27 cellular contexts compared by ENCODE assay signal in genomic region chr17:50769884-50770283, GRCh38. TPM values are rescaled to one million over a fixed set of nuclear protein-coding genes. Genes with fewer than 3 reads are reported as not detected.
DNase-seq lines count a peak whose midpoint lies in the region; ATAC-seq and TF ChIP-seq lines count a peak whose summit lies in the region.
"Had no signal": no experiment of that assay in that cellular context is flagged by ENCODE, and none has a peak within 500 bp of the region (broad histone marks: within the 10 kb centered on the region; RNA-seq: fewer than 3 reads in every experiment).

No MANE protein-coding gene starts in this region.

- H3K4me2 ChIP-seq in neuronal stem cell (ENCODE audit: insufficient read depth, low read length, poor library complexity, severe bottlenecking) = no peak overlapping the region
- H3K4me2 ChIP-seq: BLaER1, KMS-11 had no signal

- no peaks in the 10 kb centered on the region for H3K27me3 Mint-ChIP-seq in type B pancreatic cell
- H3K27me3 Mint-ChIP-seq: IgD-negative memory B cell had no signal

- H3K27me3 ChIP-seq in right atrium auricular region = no peaks in the 10 kb centered on the region
- H3K27me3 ChIP-seq in esophagus muscularis mucosa = no peaks in the 10 kb centered on the region
- peaks cover 0 to 6% (median 0%) of the 10 kb centered on the region in 3 experiments for H3K27me3 ChIP-seq in neuronal stem cell (ENCODE audit: control insufficient read depth in 3 of 3, insufficient read depth in 3 of 3, low read depth in 1 of 3, low read length in 3 of 3)
- H3K27me3 ChIP-seq: BLaER1 had no signal

- no peak overlapping the region for H2AK5ac ChIP-seq in neuronal stem cell (ENCODE audit: low read depth, low read length)

- no peak overlapping the region for H3K4me3 ChIP-seq in right atrium auricular region
- H3K4me3 ChIP-seq in esophagus muscularis mucosa = no peak overlapping the region
- no peak overlapping the region for H3K4me3 ChIP-seq in neuronal stem cell (ENCODE audit: low read length in 2 of 2)
- H3K4me3 ChIP-seq: BLaER1 had no signal

- TF ChIP-seq EP300 in esophagus muscularis mucosa (IDR thresholded peaks at IDR 0.05) = no peak

- no peaks in the 10 kb centered on the region for H3K36me3 ChIP-seq in right atrium auricular region
- no peaks in the 10 kb centered on the region for H3K36me3 ChIP-seq in esophagus muscularis mucosa
- no peaks in the 10 kb centered on the region for H3K36me3 ChIP-seq in neuronal stem cell (replicated peaks in 1 of 2; ENCODE audit: control insufficient read depth in 2 of 2, insufficient read depth in 2 of 2, low read length in 2 of 2)
- H3K36me3 ChIP-seq: BLaER1 had no signal

- peak; percentile 48 for DNase-seq in right atrium auricular region (ENCODE audit: low spot score)
- DNase-seq in left cardiac atrium = no peak
- DNase-seq in esophagus muscularis mucosa (ENCODE audit: extremely low spot score) = peak; percentile 80
- DNase-seq in neuronal stem cell (ENCODE audit: low spot score) = no peak
- DNase-seq in type B pancreatic cell (ENCODE audit: extremely low spot score, unreplicated experiment) = peak; percentile 37
- DNase-seq in GM13977 (ENCODE audit: low spot score) = no peak
- DNase-seq in erythroblast (lab: John Stamatoyannopoulos, UW) = no peak
- no peak for DNase-seq in activated gamma-delta T cell (lab: John Stamatoyannopoulos, UW)
- DNase-seq: CD4-positive, CD25-positive, alpha-beta regulatory T cell; DMS79; GF-D8; NCI-H1048; NCI-H1417; NCI-H1694 treated with DMSO at 0.1 percent for 48 hours; NCI-H2081; NCI-H2227 treated with DMSO at 0.1 percent for 48 hours; NCI-H510A; NCI-H69; SHP77 had no signal

- H3K9ac ChIP-seq in neuronal stem cell (ENCODE audit: low read depth, low read length, poor library complexity) = no peak overlapping the region
- H3K9ac ChIP-seq: BLaER1, KMS-11 had no signal

- H2BK12ac ChIP-seq in neuronal stem cell (ENCODE audit: low read length) = no peak overlapping the region

- H4K91ac ChIP-seq in neuronal stem cell (ENCODE audit: low read depth, low read length, poor library complexity) = no peak overlapping the region

- no peak overlapping the region for H3K14ac ChIP-seq in neuronal stem cell (ENCODE audit: low read length)

- H3K4ac ChIP-seq in neuronal stem cell (ENCODE audit: low read length) = no peak overlapping the region

- H3K18ac ChIP-seq in neuronal stem cell (ENCODE audit: low read length) = no peak overlapping the region

- in situ Hi-C loops in GM13977 (cut with MboI; ENCODE audit: low pct_unique_long_range_greater_than_20kb, low sequenced_read_pairs, unreplicated experiment) = no loop called here

- H2BK120ac ChIP-seq in neuronal stem cell (ENCODE audit: low read depth, low read length) = no peak overlapping the region

- no peaks in the 10 kb centered on the region for H3K9me3 Mint-ChIP-seq in type B pancreatic cell
- H3K9me3 Mint-ChIP-seq: IgD-negative memory B cell had no signal

- intact Hi-C loops in left cardiac atrium (cut with DNase I) (no loop called here), esophagus muscularis mucosa (cut with DNase I) (no loop called here)

- no peak overlapping the region for H3K4me3 Mint-ChIP-seq in type B pancreatic cell
- H3K4me3 Mint-ChIP-seq: CD4-positive, CD25-positive, alpha-beta regulatory T cell; IgD-negative memory B cell had no signal

- no peak overlapping the region for H2BK5ac ChIP-seq in neuronal stem cell (ENCODE audit: low read length)

- no peaks in the 10 kb centered on the region for H3K79me1 ChIP-seq in neuronal stem cell (ENCODE audit: low read depth, low read length)

- no peak for ATAC-seq in left cardiac atrium

- no peak overlapping the region for H2BK15ac ChIP-seq in neuronal stem cell (ENCODE audit: low read length)

- H4K8ac ChIP-seq in neuronal stem cell (ENCODE audit: low read depth, low read length) = no peak overlapping the region

- no peak overlapping the region for H2AFZ ChIP-seq in neuronal stem cell (ENCODE audit: low read length)

- H3K4me1 Mint-ChIP-seq in type B pancreatic cell (ENCODE audit: unreplicated experiment) = peaks cover 12% of the 10 kb centered on the region

- H3K27ac ChIP-seq in right atrium auricular region (no peak overlapping the region), esophagus muscularis mucosa (replicated peaks in 1 of 4) (no peak overlapping the region), neuronal stem cell (replicated peaks; ENCODE audit: low read length) (no peak overlapping the region)
- H3K27ac ChIP-seq: BLaER1, HL-60, KMS-11, RWPE1 had no signal

- TF ChIP-seq POLR2A in esophagus muscularis mucosa (IDR thresholded peaks at IDR 0.05; ENCODE audit: low read depth) (no peak), erythroblast (IDR thresholded peaks at IDR 0.05; ENCODE audit: low read length) (no peak)

- 91% methylated on average over 8 of the region's 8 CpGs for WGBS in esophagus muscularis mucosa
- WGBS in neuronal stem cell (ENCODE audit: extremely low coverage in 2 of 2, insufficient read length in 2 of 2, insufficient replicate concordance in 1 of 2), 2 donors = no CpG with 5 or more reads among the region's 8 CpGs

- H3K4me1 ChIP-seq in right atrium auricular region (no peaks in the 10 kb centered on the region), esophagus muscularis mucosa (peaks cover 7 to 14% (median 12%) of the 10 kb centered on the region in 4 donors), neuronal stem cell (ENCODE audit: control insufficient read depth in 2 of 2, insufficient read depth in 1 of 2, low read depth in 1 of 2, low read length in 2 of 2) (peaks cover 3 to 23% of the 10 kb centered on the region in 2 donors)

- TF ChIP-seq CTCF in right atrium auricular region (IDR thresholded peaks at IDR 0.05) (no peak), esophagus muscularis mucosa (IDR thresholded peaks at IDR 0.05) (no peak), type B pancreatic cell (conservative IDR thresholded peaks at IDR 0.05) (no peak), GM13977 (IDR thresholded peaks at IDR 0.05; ENCODE audit: extremely low read depth, insufficient read depth, missing control alignments) (no peak)

- H3K9me3 ChIP-seq in right atrium auricular region = no peaks in the 10 kb centered on the region
- no peaks in the 10 kb centered on the region for H3K9me3 ChIP-seq in esophagus muscularis mucosa
- H3K9me3 ChIP-seq in neuronal stem cell (replicated peaks in 1 of 2; ENCODE audit: control insufficient read depth in 2 of 2, insufficient read depth in 1 of 2, low read depth in 1 of 2, low read length in 2 of 2) = peaks cover 0 to 1% of the 10 kb centered on the region in 2 donors
- H3K9me3 ChIP-seq: BLaER1 had no signal

- peak overlapping the region; percentile 17 for H3K23ac ChIP-seq in neuronal stem cell (ENCODE audit: low read depth, low read length, poor library complexity)

- no peak overlapping the region for H3K27ac Mint-ChIP-seq in type B pancreatic cell

- H3K36me3 Mint-ChIP-seq in type B pancreatic cell = no peaks in the 10 kb centered on the region
- H3K36me3 Mint-ChIP-seq: CD4-positive, CD25-positive, alpha-beta regulatory T cell; IgD-negative memory B cell had no signal

RNA-seq across cellular contexts. Expression of gene ANKRD40CL, which starts 2.6 kb away (rescaled TPM):
- total RNA-seq in right atrium auricular region (not detected), left cardiac atrium (not detected), esophagus muscularis mucosa (under 1 TPM in 1 of 4 donors, not detected in 3; 0.11 TPM), type B pancreatic cell (ENCODE audit: low replicate concordance) (0.90 TPM in 1 of 2 replicates, not detected in the other)
- not detected for polyA plus RNA-seq in neuronal stem cell (2013, experiment 1 of 2)
- polyA plus RNA-seq in neuronal stem cell (2013, experiment 2 of 2) = not detected
- total RNA-seq: A172; CD4-positive, CD25-positive, alpha-beta regulatory T cell; H4; SK-MEL-5 had no signal
- polyA plus RNA-seq: CD4-positive, CD25-positive, alpha-beta regulatory T cell; IgD-negative memory B cell had no signal

RNA-seq across cellular contexts. Expression of gene LUC7L3, which starts 50.5 kb away (rescaled TPM):
- total RNA-seq in right atrium auricular region = 10 to 100 TPM; 19.6 to 31.3 TPM
- 10 to 100 TPM; 49.4 to 66.9 TPM for total RNA-seq in left cardiac atrium
- 10 to 100 TPM; 28.8 to 65.6 (median 38.9) TPM for total RNA-seq in esophagus muscularis mucosa
- 430 TPM for polyA plus RNA-seq in neuronal stem cell (2013, experiment 1 of 2)
- 437 TPM for polyA plus RNA-seq in neuronal stem cell (2013, experiment 2 of 2)
- total RNA-seq in type B pancreatic cell (ENCODE audit: low replicate concordance) = 83.4 and 157 TPM in 2 replicates

Comparison
In these comparisons a context has a peak if more than half of its experiments do, and no peak if none do; other contexts are left out.
1. DNase-seq: peak in right atrium auricular region (single experiment), esophagus muscularis mucosa (single experiment) and type B pancreatic cell (single experiment); none in left cardiac atrium (single experiment), neuronal stem cell (single experiment), GM13977 (single experiment), erythroblast (0 of 2) and activated gamma-delta T cell (single experiment).